ENCODE assay signal across 11 cellular contexts in the genomic region with DNA sequence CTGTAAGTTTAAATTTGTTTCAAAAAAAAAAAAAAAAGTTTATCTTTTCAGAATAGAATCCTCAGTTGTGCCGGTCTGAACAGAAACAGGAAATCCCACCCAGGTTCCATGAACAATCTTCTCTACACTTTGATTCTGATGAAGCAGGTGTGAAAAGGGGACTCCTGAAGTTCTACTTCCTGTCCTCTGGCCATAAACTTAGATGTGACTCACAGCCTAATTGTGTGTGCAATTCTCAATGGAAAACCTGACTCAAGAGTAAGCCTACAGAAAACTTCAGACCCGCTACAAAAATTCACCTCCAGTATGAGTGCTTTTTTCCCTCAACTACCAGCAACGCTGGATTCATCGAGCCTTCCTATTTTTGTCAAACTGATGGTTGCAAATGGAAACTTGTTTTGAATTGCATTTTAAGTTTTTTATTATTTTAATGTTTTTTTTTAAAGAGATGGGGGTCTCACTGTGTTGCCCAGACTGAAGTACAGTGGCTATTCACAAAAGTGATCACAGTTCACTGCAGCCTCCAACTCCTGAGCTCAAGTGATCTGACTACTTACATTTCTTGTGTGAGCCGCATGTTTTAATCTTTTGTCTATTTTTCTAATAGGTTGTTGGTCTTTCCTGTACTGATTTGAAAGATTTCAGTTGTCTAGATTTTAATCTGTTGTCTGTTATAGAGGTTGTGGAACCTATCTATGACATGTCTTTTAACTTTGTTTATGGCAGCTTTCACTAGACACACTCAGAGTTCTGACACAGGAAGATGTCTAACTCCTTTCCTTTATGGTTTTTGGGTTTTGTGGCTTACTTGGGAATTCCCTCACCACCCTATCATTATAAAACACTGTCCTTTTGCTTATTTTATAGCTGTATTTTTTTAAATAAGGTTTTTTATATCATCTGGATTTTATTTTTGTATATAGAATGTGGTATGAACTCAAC. TPM values are rescaled to one million over a fixed set of nuclear protein-coding genes. Genes with fewer than 3 reads are reported as not detected.
DNase-seq lines count a peak whose midpoint lies in the region; ATAC-seq and TF ChIP-seq lines count a peak whose summit lies in the region.
"Had no signal": no experiment of that assay in that cellular context is flagged by ENCODE, and none has a peak within 500 bp of the region (broad histone marks: within the 10 kb centered on the region; RNA-seq: fewer than 3 reads in every experiment).

No MANE protein-coding gene starts in this region.

- no TSS peak for BruUV-seq in A673 (replicated peaks; lab: Mats Ljungman, UMichigan)

- CTCF ChIA-PET in A673 (lab: Charles Lee) = no interaction called here

- H3K9me3 ChIP-seq in SJSA1 (replicated peaks) (no peaks in the 10 kb centered on the region), colonic mucosa (no peaks in the 10 kb centered on the region), A673 (ENCODE audit: low read depth, low read length, poor library complexity, severe bottlenecking) (no peaks in the 10 kb centered on the region)
- H3K9me3 ChIP-seq: transverse colon had no signal

- peak overlapping the region; percentile 94 to 98 for H3K27ac Mint-ChIP-seq in stimulated activated naive CD8-positive, alpha-beta T cell treated with anti-CD3 and anti-CD28 coated beads, Interleukin-15, amount 100 ng/mL, for 72 hours
- H3K27ac Mint-ChIP-seq: brain had no signal

- H3K4me3 ChIP-seq in SJSA1 = no peak overlapping the region
- H3K4me3 ChIP-seq in colonic mucosa = no peak overlapping the region
- H3K4me3 ChIP-seq in A673 (ENCODE audit: low read depth, low read length, poor library complexity, severe bottlenecking) = no peak overlapping the region
- H3K4me3 ChIP-seq: transverse colon had no signal

- H3K4me1 ChIP-seq in SJSA1 (replicated peaks) = peaks cover 13% of the 10 kb centered on the region
- no peaks in the 10 kb centered on the region for H3K4me1 ChIP-seq in colonic mucosa
- no peaks in the 10 kb centered on the region for H3K4me1 ChIP-seq in A673 (ENCODE audit: insufficient read depth, low read length, poor library complexity, severe bottlenecking)

- no peaks in the 10 kb centered on the region for H3K9me3 Mint-ChIP-seq in stimulated activated naive CD8-positive, alpha-beta T cell treated with anti-CD3 and anti-CD28 coated beads, Interleukin-15, amount 100 ng/mL, for 72 hours
- H3K9me3 Mint-ChIP-seq: brain had no signal

- intact Hi-C loops in colonic mucosa (cut with DNase I) = no loop called here
- intact Hi-C loops in A673 (cut with micrococcal nuclease; ENCODE audit: unreplicated experiment) = no loop called here

- peak overlapping the region; percentile 64 to 68 for H3K4me3 Mint-ChIP-seq in stimulated activated naive CD8-positive, alpha-beta T cell treated with anti-CD3 and anti-CD28 coated beads, Interleukin-15, amount 100 ng/mL, for 72 hours
- H3K4me3 Mint-ChIP-seq: brain had no signal

- ATAC-seq in stimulated activated naive CD8-positive, alpha-beta T cell treated with anti-CD3 and anti-CD28 coated beads, Interleukin-15, amount 100 ng/mL, for 72 hours = peak; percentile 92

- H3K27ac ChIP-seq in SJSA1 (peak overlapping the region; percentile 22), colonic mucosa (peak overlapping the region; percentile 24), A673 (ENCODE audit: low read depth, low read length, poor library complexity, severe bottlenecking) (no peak overlapping the region)

- H3K36me3 ChIP-seq in SJSA1 = peaks cover 20% of the 10 kb centered on the region
- peaks cover 7% of the 10 kb centered on the region for H3K36me3 ChIP-seq in colonic mucosa
- peaks cover 2% of the 10 kb centered on the region for H3K36me3 ChIP-seq in A673 (ENCODE audit: insufficient read depth, low read length, poor library complexity, severe bottlenecking)

- no peaks in the 10 kb centered on the region for H3K27me3 Mint-ChIP-seq in stimulated activated naive CD8-positive, alpha-beta T cell treated with anti-CD3 and anti-CD28 coated beads, Interleukin-15, amount 100 ng/mL, for 72 hours
- H3K27me3 Mint-ChIP-seq: brain had no signal

- TF ChIP-seq CTCF in colonic mucosa (IDR thresholded peaks at IDR 0.05) (no peak), A673 (conservative IDR thresholded peaks at IDR 0.05; ENCODE audit: low read depth, low read length) (no peak)

- H3K9ac ChIP-seq in colonic mucosa (ENCODE audit: low read depth in 2 of 2, low read length in 2 of 2) = no peak overlapping the region

- POLR2A ChIA-PET in A673 (lab: Charles Lee; ENCODE audit: low non-redundant PET) = no interaction called here

- peak; percentile 25 for DNase-seq in stimulated activated CD4-positive, alpha-beta T cell treated with anti-CD3 and anti-CD28 coated beads, Interleukin-1b, Interleukin-23, amount 100 ng/mL, for 48 hours
- DNase-seq in stimulated activated CD4-positive, alpha-beta T cell treated with anti-CD3 and anti-CD28 coated beads, Interleukin-12 subunit alpha, Interleukin-12 subunit beta, amount 100 ng/mL, for 4 hours = no peak
- DNase-seq in SJSA1 (ENCODE audit: low read depth in 1 of 2, low spot score in 2 of 2) (peak in 1 of 2 experiments; percentile 27), colonic mucosa (no peak), A673 (ENCODE audit: low spot score) (no peak), medulla oblongata (ENCODE audit: extremely low spot score) (no peak), NCI-H146 (lab: John Stamatoyannopoulos, UW) (no peak)
- peak; percentile 46 to 67 for DNase-seq in stimulated activated naive CD8-positive, alpha-beta T cell treated with anti-CD3 and anti-CD28 coated beads, Interleukin-15, amount 100 ng/mL, for 72 hours
- DNase-seq: C1 segment of cervical spinal cord, transverse colon had no signal

- no peaks in the 10 kb centered on the region for H3K27me3 ChIP-seq in SJSA1 (replicated peaks)
- no peaks in the 10 kb centered on the region for H3K27me3 ChIP-seq in colonic mucosa
- H3K27me3 ChIP-seq in A673 (replicated peaks; ENCODE audit: insufficient read depth, low read depth, low read length, poor library complexity) = no peaks in the 10 kb centered on the region
- H3K27me3 ChIP-seq: transverse colon had no signal

- peaks cover 63% of the 10 kb centered on the region for H3K4me1 Mint-ChIP-seq in stimulated activated naive CD8-positive, alpha-beta T cell treated with anti-CD3 and anti-CD28 coated beads, Interleukin-15, amount 100 ng/mL, for 72 hours
- H3K4me1 Mint-ChIP-seq: brain had no signal

RNA-seq across cellular contexts. Expression of a gene that starts 37.6 kb away (rescaled TPM):
- total RNA-seq in SJSA1 (2014; rRNA removed; shearing (Covaris generic)) = 5.6 and 8.3 TPM in 2 replicates
- total RNA-seq in colonic mucosa (1 to 10 TPM; 5.4 to 7.2 TPM), A673 (2021) (10.4 and 10.9 TPM in 2 replicates)

Comparison
In these comparisons a context has a peak if more than half of its experiments do, and no peak if none do; other contexts are left out.
1. DNase-seq: peak in stimulated activated CD4-positive, alpha-beta T cell treated with anti-CD3 and anti-CD28 coated beads, Interleukin-1b, Interleukin-23, amount 100 ng/mL, for 48 hours (single experiment) and stimulated activated naive CD8-positive, alpha-beta T cell treated with anti-CD3 and anti-CD28 coated beads, Interleukin-15, amount 100 ng/mL, for 72 hours (2 of 2); none in stimulated activated CD4-positive, alpha-beta T cell treated with anti-CD3 and anti-CD28 coated beads, Interleukin-12 subunit alpha, Interleukin-12 subunit beta, amount 100 ng/mL, for 4 hours (single experiment), colonic mucosa (single experiment), A673 (single experiment), medulla oblongata (single experiment) and NCI-H146 (single experiment).